Comparison of ENCODE assay signal across 17 cellular contexts in genomic region chr6:52418606-52419005, GRCh38. TPM values are rescaled to one million over a fixed set of nuclear protein-coding genes. Genes with fewer than 3 reads are reported as not detected.
DNase-seq lines count a peak whose midpoint lies in the region; ATAC-seq, FAIRE-seq and TF ChIP-seq lines count a peak whose summit lies in the region.
"Had no signal": no experiment of that assay in that cellular context is flagged by ENCODE, and none has a peak within 500 bp of the region (broad histone marks: within the 10 kb centered on the region; RNA-seq: fewer than 3 reads in every experiment).

No MANE protein-coding gene starts in this region.

- H3K9me3 ChIP-seq in IMR-90 (ENCODE audit: control insufficient read depth, insufficient read depth, low read length) (no peaks in the 10 kb centered on the region), kidney (ENCODE audit: control insufficient read depth in 1 of 2, low read length in 2 of 2) (no peaks in the 10 kb centered on the region)
- H3K9me3 ChIP-seq: thoracic aorta had no signal

- peak overlapping the region; percentile 64; the same call in 1 of the 2 replicates for H3K23ac ChIP-seq in IMR-90 (ENCODE audit: low read depth, low read length)

- BruUV-seq in IMR-90 (replicated peaks; lab: Mats Ljungman, UMichigan), result no TSS peak

- H3K27ac ChIP-seq in IMR-90 (ENCODE audit: insufficient read depth, low read length), result no peak overlapping the region
- no peak overlapping the region for H3K27ac ChIP-seq in kidney (ENCODE audit: low read depth in 2 of 2, low read length in 2 of 2)
- H3K27ac ChIP-seq: parathyroid adenoma had no signal

- peak overlapping the region; percentile 35; the same call in 1 of the 2 replicates for H2AK5ac ChIP-seq in IMR-90 (ENCODE audit: low read depth, low read length)

- no peak for DNase-seq in activated naive CD8-positive, alpha-beta T cell treated with anti-CD3 and anti-CD28 coated beads, Interleukin-2, amount 50 U/mL, for 24 hours
- DNase-seq in IMR-90, result no peak
- DNase-seq in activated CD4-positive, CD25-positive, alpha-beta regulatory T cell (lab: John Stamatoyannopoulos, UW), result no peak
- no peak for DNase-seq in kidney
- DNase-seq in ACHN, result no peak
- DNase-seq: DMS79; effector memory CD8-positive, alpha-beta T cell; NCI-H1048; NCI-H2081 had no signal

- no peak overlapping the region for H2BK5ac ChIP-seq in IMR-90 (ENCODE audit: low read depth, low read length, poor library complexity, severe bottlenecking)

- H3K4me2 ChIP-seq in IMR-90 (ENCODE audit: low read depth, low read length), result no peak overlapping the region

- no peak overlapping the region for H2AK9ac ChIP-seq in IMR-90 (replicated peaks; ENCODE audit: low read depth, low read length, poor library complexity)

- peak overlapping the region; percentile 36; the same call in 1 of the 3 replicates for H2BK15ac ChIP-seq in IMR-90 (ENCODE audit: low read depth, low read length)

- H3K14ac ChIP-seq in IMR-90 (replicated peaks; ENCODE audit: low read depth, low read length), result no peak overlapping the region

- POLR2A ChIA-PET in IMR-90 (lab: Charles Lee; ENCODE audit: unreplicated experiment), result interaction anchor here (0.6 to 0.8 kb wide), 2 partner anchors 153 to 157 kb away, joined by 3 read pairs; no protein-coding TSS in a partner anchor

- intact Hi-C loops in IMR-90 (cut with micrococcal nuclease) (no loop called here), kidney (cut with DNase I) (loop anchor here (5.0 kb wide), 1 partner anchor 179 kb away; no protein-coding TSS in a partner anchor)

- in situ Hi-C loops in IMR-90 (cut with MboI; ENCODE audit: low sequenced_read_pairs) (loop anchor here (5.0 kb wide), 2 partner anchors 179 to 244 kb away; no protein-coding TSS in a partner anchor), ACHN (cut with HindIII; ENCODE audit: low pct_ligation_motif_present, low pct_unique_long_range_greater_than_20kb, low sequenced_read_pairs) (loop anchor here (25.0 kb wide), 1 partner anchor 244 kb away; the partner anchor contains the start of gene TMEM14A)

- peak overlapping the region in 1 of 2 experiments; percentile 57; a peak in 3 of 4 replicates for H4K8ac ChIP-seq in IMR-90 (ENCODE audit: low read depth in 2 of 2, low read length in 2 of 2)

- H3K27ac Mint-ChIP-seq in activated naive CD8-positive, alpha-beta T cell, result no peak overlapping the region
- no peak overlapping the region for H3K27ac Mint-ChIP-seq in activated naive CD8-positive, alpha-beta T cell treated with anti-CD3 and anti-CD28 coated beads, Interleukin-2, amount 50 U/mL, for 24 hours
- H3K27ac Mint-ChIP-seq in brain, result peak overlapping the region in 1 of 5 experiments; percentile 16
- H3K27ac Mint-ChIP-seq in nephron, result no peak overlapping the region
- H3K27ac Mint-ChIP-seq: effector memory CD8-positive, alpha-beta T cell; stimulated activated memory B cell treated with anti-CD40 and anti-IgM and Interleukin-4, amounts not matched to agents 10 μg/mL and 1 μg/mL and 100 μg/mL, for 72 hours had no signal

- H3K79me1 ChIP-seq in IMR-90 (ENCODE audit: low read depth in 1 of 2, low read length in 2 of 2), result peaks cover 9 to 26% of the 10 kb centered on the region in 2 experiments; a peak in 3 of 4 replicates

- no peak overlapping the region for H3K4me3 ChIP-seq in IMR-90 (ENCODE audit: insufficient read depth, low read depth, low read length)
- H3K4me3 ChIP-seq in kidney (ENCODE audit: low read length in 2 of 2), result no peak overlapping the region

- no peaks in the 10 kb centered on the region for H3K27me3 ChIP-seq in IMR-90 (ENCODE audit: control insufficient read depth, insufficient read depth, low read length)

- H3K27me3 Mint-ChIP-seq in activated naive CD8-positive, alpha-beta T cell, result no peaks in the 10 kb centered on the region
- no peaks in the 10 kb centered on the region for H3K27me3 Mint-ChIP-seq in activated naive CD8-positive, alpha-beta T cell treated with anti-CD3 and anti-CD28 coated beads, Interleukin-2, amount 50 U/mL, for 24 hours
- H3K27me3 Mint-ChIP-seq in brain (peaks cover 5% of the 10 kb centered on the region), nephron (ENCODE audit: low read depth) (no peaks in the 10 kb centered on the region)
- H3K27me3 Mint-ChIP-seq: effector memory CD8-positive, alpha-beta T cell; stimulated activated memory B cell treated with anti-CD40 and anti-IgM and Interleukin-4, amounts not matched to agents 10 μg/mL and 1 μg/mL and 100 μg/mL, for 72 hours had no signal

- peak overlapping the region; percentile 43; the same call in 1 of the 2 replicates for H4K91ac ChIP-seq in IMR-90 (ENCODE audit: insufficient read depth, low read depth, low read length)

- H3K4me1 Mint-ChIP-seq in activated naive CD8-positive, alpha-beta T cell (ENCODE audit: low read depth), result peaks cover 28% of the 10 kb centered on the region
- H3K4me1 Mint-ChIP-seq in activated naive CD8-positive, alpha-beta T cell treated with anti-CD3 and anti-CD28 coated beads, Interleukin-2, amount 50 U/mL, for 24 hours, result peaks cover 36% of the 10 kb centered on the region
- peaks cover 39% of the 10 kb centered on the region for H3K4me1 Mint-ChIP-seq in brain
- H3K4me1 Mint-ChIP-seq in nephron, result peaks cover 25% of the 10 kb centered on the region

- H2AFZ ChIP-seq in IMR-90 (replicated peaks; ENCODE audit: low read length, poor library complexity), result no peak overlapping the region

- ATAC-seq in activated naive CD8-positive, alpha-beta T cell treated with anti-CD3 and anti-CD28 coated beads, Interleukin-2, amount 50 U/mL, for 24 hours, result no peak
- no peak for ATAC-seq in IMR-90 (ENCODE audit: low read depth)
- ATAC-seq: activated naive CD4-positive, alpha-beta T cell treated with anti-CD3 and anti-CD28 coated beads, Interleukin-2, amount 50 U/mL, for 72 hours; effector memory CD8-positive, alpha-beta T cell; stimulated activated memory B cell treated with anti-CD40 and anti-IgM and Interleukin-4, amounts not matched to agents 10 μg/mL and 1 μg/mL and 100 μg/mL, for 72 hours had no signal

- peaks cover 13% of the 10 kb centered on the region for H3K4me1 ChIP-seq in IMR-90 (ENCODE audit: control insufficient read depth, insufficient read depth, low read length)
- H3K4me1 ChIP-seq in kidney (ENCODE audit: control insufficient read depth in 1 of 2, insufficient read depth in 1 of 2, low read depth in 1 of 2, low read length in 2 of 2), result peaks cover 3 to 4% of the 10 kb centered on the region in 2 donors
- H3K4me1 ChIP-seq: parathyroid adenoma had no signal

- no CpG with 5 or more reads among the region's 2 CpGs for WGBS in IMR-90 (ENCODE audit: extremely low coverage in 2 of 2, insufficient read length in 1 of 2), 2 experiments

- peak overlapping the region; percentile 33 for H2BK120ac ChIP-seq in IMR-90 (ENCODE audit: low read depth, low read length)

- CTCF ChIA-PET in IMR-90 (lab: Yijun Ruan, JAX), result interaction anchor here (0.6 to 1.6 kb wide), 3 partner anchors 216 to 245 kb away, joined by 3 to 4 read pairs (median 4); no protein-coding TSS in a partner anchor

- H3K9me1 ChIP-seq in IMR-90 (ENCODE audit: insufficient read depth, low read length), result peaks cover 13% of the 10 kb centered on the region

- no peak overlapping the region; the same call in 1 of the 2 replicates for H4K5ac ChIP-seq in IMR-90 (ENCODE audit: low read depth, low read length)

- H3K18ac ChIP-seq in IMR-90 (ENCODE audit: low read depth, low read length), result no peak overlapping the region

- H3K36me3 ChIP-seq in IMR-90 (ENCODE audit: control insufficient read depth, insufficient read depth, low read length) (no peaks in the 10 kb centered on the region), kidney (ENCODE audit: control insufficient read depth in 1 of 2, insufficient read depth in 2 of 2, low read length in 2 of 2) (no peaks in the 10 kb centered on the region)
- H3K36me3 ChIP-seq: thoracic aorta had no signal

- dilution Hi-C loops in IMR-90 (cut with HindIII; ENCODE audit: low sequenced_read_pairs, unreplicated experiment), result loop anchor here (25.0 kb wide), 1 partner anchor 244 kb away; the partner anchor contains the start of gene TMEM14A

- no peaks in the 10 kb centered on the region for H3K36me3 Mint-ChIP-seq in activated naive CD8-positive, alpha-beta T cell
- H3K36me3 Mint-ChIP-seq in activated naive CD8-positive, alpha-beta T cell treated with anti-CD3 and anti-CD28 coated beads, Interleukin-2, amount 50 U/mL, for 24 hours (ENCODE audit: low read depth), result no peaks in the 10 kb centered on the region
- H3K36me3 Mint-ChIP-seq in brain (no peaks in the 10 kb centered on the region), nephron (ENCODE audit: low read depth) (no peaks in the 10 kb centered on the region)
- H3K36me3 Mint-ChIP-seq: activated naive CD4-positive, alpha-beta T cell treated with anti-CD3 and anti-CD28 coated beads, Interleukin-2, amount 50 U/mL, for 72 hours; stimulated activated memory B cell treated with anti-CD40 and anti-IgM and Interleukin-4, amounts not matched to agents 10 μg/mL and 1 μg/mL and 100 μg/mL, for 72 hours had no signal

- H3K56ac ChIP-seq in IMR-90 (ENCODE audit: extremely low read depth, insufficient read depth, low read length), result no peak overlapping the region

- TF ChIP-seq RAD21 in IMR-90 (IDR thresholded peaks at IDR 0.05; ENCODE audit: low read length), result no peak

- no peak for FAIRE-seq in kidney (lab: Jason Lieb, UNC)
- FAIRE-seq: H1 had no signal

- H3K9me3 Mint-ChIP-seq in activated naive CD8-positive, alpha-beta T cell (ENCODE audit: low read depth), result no peaks in the 10 kb centered on the region
- H3K9me3 Mint-ChIP-seq in activated naive CD8-positive, alpha-beta T cell treated with anti-CD3 and anti-CD28 coated beads, Interleukin-2, amount 50 U/mL, for 24 hours, result no peaks in the 10 kb centered on the region
- H3K9me3 Mint-ChIP-seq in brain (no peaks in the 10 kb centered on the region), nephron (no peaks in the 10 kb centered on the region)
- H3K9me3 Mint-ChIP-seq: activated naive CD4-positive, alpha-beta T cell treated with anti-CD3 and anti-CD28 coated beads, Interleukin-2, amount 50 U/mL, for 72 hours; effector memory CD8-positive, alpha-beta T cell; stimulated activated memory B cell treated with anti-CD40 and anti-IgM and Interleukin-4, amounts not matched to agents 10 μg/mL and 1 μg/mL and 100 μg/mL, for 72 hours had no signal

- peak overlapping the region; percentile 44 for H3K4me3 Mint-ChIP-seq in activated naive CD8-positive, alpha-beta T cell
- no peak overlapping the region for H3K4me3 Mint-ChIP-seq in activated naive CD8-positive, alpha-beta T cell treated with anti-CD3 and anti-CD28 coated beads, Interleukin-2, amount 50 U/mL, for 24 hours
- H3K4me3 Mint-ChIP-seq in brain, result peak overlapping the region in 4 of 5 experiments; percentile 14 to 57 (median 34)
- H3K4me3 Mint-ChIP-seq in nephron, result peak overlapping the region in 2 of 3 experiments; percentile 38 to 52
- H3K4me3 Mint-ChIP-seq: effector memory CD8-positive, alpha-beta T cell; stimulated activated memory B cell treated with anti-CD40 and anti-IgM and Interleukin-4, amounts not matched to agents 10 μg/mL and 1 μg/mL and 100 μg/mL, for 72 hours had no signal

- H3K9ac ChIP-seq in IMR-90 (ENCODE audit: low read depth, low read length), result no peak overlapping the region
- H3K9ac ChIP-seq in kidney (ENCODE audit: low read length in 2 of 2), result no peak overlapping the region
- H3K9ac ChIP-seq: parathyroid adenoma had no signal

- TF ChIP-seq CTCF in IMR-90 (conservative IDR thresholded peaks at IDR 0.05; ENCODE audit: low read depth, low read length) (no peak), brain (conservative IDR thresholded peaks at IDR 0.05) (no peak), nephron (IDR thresholded peaks at IDR 0.05; ENCODE audit: unreplicated experiment in 3 of 3) (no peak), kidney (IDR thresholded peaks at IDR 0.05; ENCODE audit: borderline replicate concordance, extremely low read depth, insufficient read depth) (no peak)

- no peaks in the 10 kb centered on the region for H4K20me1 ChIP-seq in IMR-90 (ENCODE audit: insufficient read depth, low read length)

- H3K4ac ChIP-seq in IMR-90 (ENCODE audit: low read depth, low read length), result peak overlapping the region; percentile 44

- peak overlapping the region; percentile 27 for H2BK20ac ChIP-seq in IMR-90 (ENCODE audit: low read depth, low read length)

- TF ChIP-seq POLR2A in IMR-90 (IDR thresholded peaks at IDR 0.05; ENCODE audit: low read depth, low read length), result no peak

RNA-seq across cellular contexts. Expression of gene EFHC1, which starts 1.5 kb away (rescaled TPM):
- 14.0 and 14.7 TPM in 2 replicates for total RNA-seq in IMR-90 (2012; rRNA removed)
- polyA plus RNA-seq in IMR-90 (2012; rRNA removed), result 17.6 and 23.0 TPM in 2 replicates
- 3.1 and 5.1 TPM in 2 replicates for polyA plus RNA-seq in IMR-90 (2012; cell fraction: cytosol; rRNA removed)
- 39.6 and 135 TPM in 2 replicates for polyA plus RNA-seq in IMR-90 (2012; cell fraction: nucleus; rRNA removed; ENCODE audit: low replicate concordance)
- 36.0 TPM for polyA plus RNA-seq in brain (ENCODE audit: insufficient read depth, low read depth, low replicate concordance)
- total RNA-seq in kidney, result 33.9 TPM
- polyA plus RNA-seq in kidney (ENCODE audit: insufficient read depth, low read depth, low replicate concordance), result 25.4 TPM

RNA-seq across cellular contexts. Expression of gene PAQR8, which starts 56.7 kb away (rescaled TPM):
- total RNA-seq in IMR-90 (2012; rRNA removed), result 1.6 and 1.7 TPM in 2 replicates
- 1.1 and 1.4 TPM in 2 replicates for polyA plus RNA-seq in IMR-90 (2012; rRNA removed)
- 0.68 and 1.2 TPM in 2 replicates for polyA plus RNA-seq in IMR-90 (2012; cell fraction: cytosol; rRNA removed)
- polyA plus RNA-seq in IMR-90 (2012; cell fraction: nucleus; rRNA removed; ENCODE audit: low replicate concordance), result 0.37 and 0.42 TPM in 2 replicates
- polyA plus RNA-seq in brain (ENCODE audit: insufficient read depth, low read depth, low replicate concordance), result 63.5 TPM
- total RNA-seq in kidney, result 7.5 TPM
- polyA plus RNA-seq in kidney (ENCODE audit: insufficient read depth, low read depth, low replicate concordance), result 5.9 TPM
